In genomic region chr18:25595274-25595673, GRCh38 we compare ENCODE assay signal across 23 cellular contexts.
DNase-seq lines count a peak whose midpoint lies in the region; TF ChIP-seq lines count a peak whose summit lies in the region.
"Had no signal": no experiment of that assay in that cellular context is flagged by ENCODE, and none has a peak within 500 bp of the region (broad histone marks: within the 10 kb centered on the region; RNA-seq: fewer than 3 reads in every experiment).

No MANE protein-coding gene starts in this region.

- peak overlapping the region; percentile 15 for H3K27ac Mint-ChIP-seq in glutamatergic neuron (ENCODE audit: unreplicated experiment)
- H3K27ac Mint-ChIP-seq: CD14-positive monocyte; CD4-positive, alpha-beta T cell; CD8-positive, alpha-beta memory T cell; GM23338; H9; HFFc6 had no signal

- no peak overlapping the region for H3K14ac ChIP-seq in trophoblast cell (ENCODE audit: low read length)

- no peaks in the 10 kb centered on the region for H3K27me3 Mint-ChIP-seq in glutamatergic neuron (ENCODE audit: unreplicated experiment)
- H3K27me3 Mint-ChIP-seq: CD4-positive, alpha-beta T cell; CD8-positive, alpha-beta memory T cell had no signal

- peak overlapping the region; percentile 58 for H2BK120ac ChIP-seq in trophoblast cell (ENCODE audit: insufficient read depth, low read length, poor library complexity)

- intact Hi-C loops in posterior vena cava (cut with DNase I) = no loop called here

- H3K27ac ChIP-seq in trophoblast cell (ENCODE audit: low read depth, low read length) = no peak overlapping the region
- H3K27ac ChIP-seq: A549; BLaER1 treated with 17β-estradiol and CSF1 and Interleukin-3, amounts not matched to agents 10 nM and 100 nM had no signal

- no peak overlapping the region for H3K4ac ChIP-seq in trophoblast cell (ENCODE audit: low read depth, low read length)

- no peaks in the 10 kb centered on the region for H3K79me2 ChIP-seq in trophoblast cell (ENCODE audit: control insufficient read depth, insufficient read depth, low read length, poor library complexity)

- peak overlapping the region; percentile 87 for H4K91ac ChIP-seq in trophoblast cell (ENCODE audit: low read depth, low read length)

- no peak overlapping the region for H3K9ac ChIP-seq in trophoblast cell (ENCODE audit: low read length)
- H3K9ac ChIP-seq: BLaER1 treated with 17β-estradiol and CSF1 and Interleukin-3, amounts not matched to agents 10 nM and 100 nM had no signal

- H3K9me3 Mint-ChIP-seq in glutamatergic neuron (ENCODE audit: unreplicated experiment) = no peaks in the 10 kb centered on the region
- H3K9me3 Mint-ChIP-seq: CD4-positive, alpha-beta T cell; GM23338; H9; HFFc6 had no signal

- peak overlapping the region; percentile 82 for H2AK5ac ChIP-seq in trophoblast cell (ENCODE audit: low read length)

- peaks cover 1 to 2% of the 10 kb centered on the region in 2 experiments for H3K4me1 ChIP-seq in trophoblast cell (ENCODE audit: control insufficient read depth in 1 of 2, insufficient read depth in 2 of 2, low read length in 2 of 2)
- H3K4me1 ChIP-seq: A549; BE2C; BLaER1 treated with 17β-estradiol and CSF1 and Interleukin-3, amounts not matched to agents 10 nM and 100 nM had no signal

- no peak overlapping the region for H3K4me3 ChIP-seq in trophoblast cell (ENCODE audit: low read depth, low read length)
- H3K4me3 ChIP-seq: A549; BLaER1 treated with 17β-estradiol and CSF1 and Interleukin-3, amounts not matched to agents 10 nM and 100 nM; GM12878; GM23338 had no signal

- H3K27me3 ChIP-seq in trophoblast cell (ENCODE audit: insufficient read depth, low read length) = no peaks in the 10 kb centered on the region
- H3K27me3 ChIP-seq: BE2C; BLaER1 treated with 17β-estradiol and CSF1 and Interleukin-3, amounts not matched to agents 10 nM and 100 nM had no signal

- no peak overlapping the region for H4K8ac ChIP-seq in trophoblast cell (ENCODE audit: low read depth, low read length)

- H2BK5ac ChIP-seq in trophoblast cell (ENCODE audit: low read depth, low read length, poor library complexity) = peak overlapping the region; percentile 62

- no peak overlapping the region for H3K4me3 Mint-ChIP-seq in glutamatergic neuron (ENCODE audit: unreplicated experiment)
- H3K4me3 Mint-ChIP-seq: CD14-positive monocyte; CD4-positive, alpha-beta T cell; CD8-positive, alpha-beta memory T cell; GM23338; H9; HFFc6 had no signal

- no peaks in the 10 kb centered on the region for H3K36me3 ChIP-seq in trophoblast cell (ENCODE audit: control insufficient read depth in 1 of 2, insufficient read depth in 2 of 2, low read length in 2 of 2)
- H3K36me3 ChIP-seq: BE2C; BLaER1 treated with 17β-estradiol and CSF1 and Interleukin-3, amounts not matched to agents 10 nM and 100 nM had no signal

- H4K12ac ChIP-seq in trophoblast cell (ENCODE audit: low read depth, low read length) = no peak overlapping the region

- no peak overlapping the region for H2AFZ ChIP-seq in trophoblast cell (ENCODE audit: insufficient read depth, low read length, poor library complexity)
- H2AFZ ChIP-seq: GM23338 had no signal

- no peak overlapping the region for H3K4me2 ChIP-seq in trophoblast cell (ENCODE audit: low read length)
- H3K4me2 ChIP-seq: A549; BLaER1 treated with 17β-estradiol and CSF1 and Interleukin-3, amounts not matched to agents 10 nM and 100 nM; GM23338 had no signal

- peaks cover 14% of the 10 kb centered on the region for H3K4me1 Mint-ChIP-seq in glutamatergic neuron (ENCODE audit: low read depth, unreplicated experiment)
- H3K4me1 Mint-ChIP-seq: CD14-positive monocyte; CD8-positive, alpha-beta memory T cell had no signal

- no peaks in the 10 kb centered on the region for H3K36me3 Mint-ChIP-seq in glutamatergic neuron (ENCODE audit: unreplicated experiment)
- H3K36me3 Mint-ChIP-seq: CD14-positive monocyte; CD8-positive, alpha-beta memory T cell had no signal

- no peak for TF ChIP-seq CTCF in glutamatergic neuron (IDR thresholded peaks at IDR 0.05; ENCODE audit: partially characterized antibody, unreplicated experiment)

- no CpG with 5 or more reads among the region's 3 CpGs for WGBS in trophoblast cell (ENCODE audit: extremely low coverage, insufficient coverage, insufficient read length)

- no peak overlapping the region for H3K18ac ChIP-seq in trophoblast cell (ENCODE audit: low read length)

- H3K9me3 ChIP-seq in trophoblast cell (ENCODE audit: insufficient read depth, low read depth, low read length) = no peaks in the 10 kb centered on the region
- H3K9me3 ChIP-seq: A549; BE2C; BLaER1 treated with 17β-estradiol and CSF1 and Interleukin-3, amounts not matched to agents 10 nM and 100 nM had no signal

- peak overlapping the region; percentile 78 for H2BK12ac ChIP-seq in trophoblast cell (ENCODE audit: low read length)

- H3K23ac ChIP-seq in trophoblast cell (ENCODE audit: low read length) = no peak overlapping the region

- peak; percentile 2 to 60 for DNase-seq in NOMO-1 (lab: John Stamatoyannopoulos, UW; ENCODE audit: unreplicated experiment in 2 of 2)
- DNase-seq in NOMO-1 treated with dmso at 0.1 percent for 144 hours (lab: John Stamatoyannopoulos, UW; ENCODE audit: unreplicated experiment) = no peak
- DNase-seq in glutamatergic neuron = peak; percentile 42
- no peak for DNase-seq in trophoblast cell
- no peak for DNase-seq in dermis blood vessel endothelial cell
- no peak for DNase-seq in posterior vena cava (ENCODE audit: low spot score)
- DNase-seq: 8988T; ACHN; AML-193; BE2C; CD4-positive, alpha-beta T cell; CD8-positive, alpha-beta memory T cell; DMS 273 treated with DMSO at 0.1 percent for 48 hours; DMS79; EL; GDM1; H9; HFFc6 had no signal

- H3K79me1 ChIP-seq in trophoblast cell (ENCODE audit: low read length) = peaks cover 2% of the 10 kb centered on the region

Comparison
In these comparisons a context has a peak if more than half of its experiments do, and no peak if none do; other contexts are left out.
1. DNase-seq: peak in NOMO-1 (2 of 2) and glutamatergic neuron (single experiment); none in NOMO-1 treated with dmso at 0.1 percent for 144 hours (single experiment), trophoblast cell (0 of 2), dermis blood vessel endothelial cell (single experiment) and posterior vena cava (single experiment).